1 cellular context compared by ENCODE assay signal in genomic region chr16:72721981-72722380, GRCh38.
TF ChIP-seq lines count a peak whose summit lies in the region.

No MANE protein-coding gene starts in this region.

TF ChIP-seq in WTC11, 78 proteins besides CTCF, POLR2A, EP300 and RAD21:
- TF ChIP-seq ARID4B (CRISPR knock-in tag; IDR thresholded peaks at IDR 0.05; ENCODE audit: borderline replicate concordance) (no peak), ZMAT4 (CRISPR knock-in tag; IDR thresholded peaks at IDR 0.05) (no peak), ATF2 (CRISPR knock-in tag; IDR thresholded peaks at IDR 0.05; ENCODE audit: borderline replicate concordance, low read depth) (no peak), TP53 (CRISPR knock-in tag; IDR thresholded peaks at IDR 0.05) (no peak), MYBL2 (CRISPR knock-in tag; IDR thresholded peaks at IDR 0.05) (no peak), ZNF512 (CRISPR knock-in tag; IDR thresholded peaks at IDR 0.05; ENCODE audit: borderline replicate concordance) (no peak), ZSCAN18 (CRISPR knock-in tag; IDR thresholded peaks at IDR 0.05) (no peak), ZNF232 (CRISPR knock-in tag; IDR thresholded peaks at IDR 0.05) (no peak), ATF3 (CRISPR knock-in tag; conservative IDR thresholded peaks at IDR 0.05) (no peak), HMGXB4 (CRISPR knock-in tag; IDR thresholded peaks at IDR 0.05) (no peak), TCF7 (CRISPR knock-in tag; IDR thresholded peaks at IDR 0.05; ENCODE audit: low read depth) (no peak), ZNF317 (CRISPR knock-in tag; IDR thresholded peaks at IDR 0.05; ENCODE audit: borderline replicate concordance, low read depth) (no peak), CREB1 (CRISPR knock-in tag; IDR thresholded peaks at IDR 0.05) (no peak), MLX (CRISPR knock-in tag; IDR thresholded peaks at IDR 0.05) (no peak)
